ENCODE assay signal across 11 cellular contexts in genomic region chr5:997001-997474, GRCh38. TPM values are rescaled to one million over a fixed set of nuclear protein-coding genes. Genes with fewer than 3 reads are reported as not detected.
A peak's percentile ranks its signal among the peaks of the same experiment; 100 is the strongest.
DNase-seq lines count a peak whose midpoint lies in the region; ATAC-seq, FAIRE-seq and TF ChIP-seq lines count a peak whose summit lies in the region.
"Had no signal": no experiment of that assay in that cellular context is flagged by ENCODE, and none has a peak within 500 bp of the region (broad histone marks: within the 10 kb centered on the region; RNA-seq: fewer than 3 reads in every experiment).

No MANE protein-coding gene starts in this region.

- H3K27ac Mint-ChIP-seq in activated CD4-positive, alpha-beta memory T cell treated with anti-CD3 and anti-CD28 coated beads for 36 hours: no peak overlapping the region

- no peaks in the 10 kb centered on the region for H3K27me3 ChIP-seq in uterus

- H3K4me3 Mint-ChIP-seq in activated CD4-positive, alpha-beta memory T cell treated with anti-CD3 and anti-CD28 coated beads for 36 hours: no peak overlapping the region

- TF ChIP-seq POLR2A in uterus (IDR thresholded peaks at IDR 0.05): no peak

- H3K27me3 Mint-ChIP-seq in activated CD4-positive, alpha-beta memory T cell treated with anti-CD3 and anti-CD28 coated beads for 36 hours: peaks cover 7% of the 10 kb centered on the region

- no peak overlapping the region for H3K9ac ChIP-seq in kidney (ENCODE audit: low read length in 2 of 2)

- H3K4me3 ChIP-seq in kidney (ENCODE audit: low read length in 2 of 2): no peak overlapping the region
- no peak overlapping the region for H3K4me3 ChIP-seq in uterus
- H3K4me3 ChIP-seq: gastrocnemius medialis had no signal

- no peak for TF ChIP-seq CTCF in kidney (IDR thresholded peaks at IDR 0.05; ENCODE audit: borderline replicate concordance, extremely low read depth, insufficient read depth)
- no peak for TF ChIP-seq CTCF in uterus (IDR thresholded peaks at IDR 0.05)

- peaks cover 0 to 16% of the 10 kb centered on the region in 2 donors for H3K4me1 ChIP-seq in kidney (ENCODE audit: control insufficient read depth in 1 of 2, insufficient read depth in 1 of 2, low read depth in 1 of 2, low read length in 2 of 2)
- H3K4me1 ChIP-seq in uterus: no peaks in the 10 kb centered on the region
- H3K4me1 ChIP-seq: gastrocnemius medialis had no signal

- ATAC-seq in HG03108 (IDR thresholded peaks at IDR 0.05; ENCODE audit: unreplicated experiment): no peak
- ATAC-seq: gastrocnemius medialis had no signal

- H3K36me3 Mint-ChIP-seq in activated CD4-positive, alpha-beta memory T cell treated with anti-CD3 and anti-CD28 coated beads for 36 hours: no peaks in the 10 kb centered on the region

- peak; percentile 50 for DNase-seq in stimulated activated CD4-positive, alpha-beta T cell treated with anti-CD3 and anti-CD28 coated beads, Interleukin-15, amount 100 ng/mL, for 24 hours
- DNase-seq in stimulated activated CD4-positive, alpha-beta T cell treated with anti-CD3 and anti-CD28 coated beads, Interleukin-12 subunit alpha, Interleukin-12 subunit beta, amount 100 ng/mL, for 4 hours: no peak
- DNase-seq in activated CD4-positive, alpha-beta memory T cell treated with anti-CD3 and anti-CD28 coated beads for 36 hours: peak; percentile 53
- peak; percentile 80 for DNase-seq in kidney
- peak; percentile 15 to 18 for DNase-seq in uterus
- DNase-seq in foreskin melanocyte: no peak
- DNase-seq in NCI-H526 treated with DMSO at 0.1 percent for 48 hours (lab: John Stamatoyannopoulos, UW): no peak
- DNase-seq: DMS79, gastrocnemius medialis, NCI-H1092 had no signal

- FAIRE-seq in kidney (lab: Jason Lieb, UNC): no peak

- H3K9me3 ChIP-seq in kidney (ENCODE audit: control insufficient read depth in 1 of 2, low read length in 2 of 2) (no peaks in the 10 kb centered on the region), uterus (no peaks in the 10 kb centered on the region)
- H3K9me3 ChIP-seq: gastrocnemius medialis had no signal

- intact Hi-C loops in activated CD4-positive, alpha-beta memory T cell treated with anti-CD3 and anti-CD28 coated beads for 36 hours (cut with micrococcal nuclease): no loop called here
- intact Hi-C loops in kidney (cut with DNase I): no loop called here
- intact Hi-C loops in uterus (cut with DNase I; ENCODE audit: low total_unique reads): no loop called here

- no peaks in the 10 kb centered on the region for H3K36me3 ChIP-seq in kidney (ENCODE audit: control insufficient read depth in 1 of 2, insufficient read depth in 2 of 2, low read length in 2 of 2)
- no peaks in the 10 kb centered on the region for H3K36me3 ChIP-seq in uterus
- H3K36me3 ChIP-seq: gastrocnemius medialis had no signal

- H3K4me1 Mint-ChIP-seq in activated CD4-positive, alpha-beta memory T cell treated with anti-CD3 and anti-CD28 coated beads for 36 hours (ENCODE audit: low read depth): peaks cover 6% of the 10 kb centered on the region

- POLR2A ChIA-PET in activated CD4-positive, alpha-beta memory T cell treated with anti-CD3 and anti-CD28 coated beads for 36 hours (lab: Charles Lee): no interaction called here

- CTCF ChIA-PET in activated CD4-positive, alpha-beta memory T cell treated with anti-CD3 and anti-CD28 coated beads for 36 hours (lab: Charles Lee): no interaction called here

- H3K27ac ChIP-seq in kidney (ENCODE audit: low read depth in 2 of 2, low read length in 2 of 2): peak overlapping the region in 1 of 2 donors; percentile 7
- no peak overlapping the region for H3K27ac ChIP-seq in uterus
- H3K27ac ChIP-seq: gastrocnemius medialis had no signal

- H3K9me3 Mint-ChIP-seq in activated CD4-positive, alpha-beta memory T cell treated with anti-CD3 and anti-CD28 coated beads for 36 hours: no peaks in the 10 kb centered on the region

RNA-seq across cellular contexts. Expression of gene NKD2, which starts 11.6 kb away (rescaled TPM):
- 1 to 10 TPM in 1 of 2 experiments, under 1 TPM in 1; 0.41 to 1.1 TPM for total RNA-seq in activated CD4-positive, alpha-beta memory T cell treated with anti-CD3 and anti-CD28 coated beads for 36 hours
- total RNA-seq in kidney (14.1 TPM), uterus (10 to 100 TPM in 1 of 4 donors, 1 to 10 TPM in 1, not detected in 2; 2.5 to 11.1 TPM)
- 7.9 TPM for polyA plus RNA-seq in kidney (ENCODE audit: insufficient read depth, low read depth, low replicate concordance)
- total RNA-seq: gastrocnemius medialis had no signal

Comparison
In these comparisons a context has a peak if more than half of its experiments do, and no peak if none do; other contexts are left out.
1. DNase-seq: peak in stimulated activated CD4-positive, alpha-beta T cell treated with anti-CD3 and anti-CD28 coated beads, Interleukin-15, amount 100 ng/mL, for 24 hours (single experiment), activated CD4-positive, alpha-beta memory T cell treated with anti-CD3 and anti-CD28 coated beads for 36 hours (single experiment), kidney (single experiment) and uterus (2 of 2); none in stimulated activated CD4-positive, alpha-beta T cell treated with anti-CD3 and anti-CD28 coated beads, Interleukin-12 subunit alpha, Interleukin-12 subunit beta, amount 100 ng/mL, for 4 hours (single experiment), foreskin melanocyte (single experiment) and NCI-H526 treated with DMSO at 0.1 percent for 48 hours (single experiment).